Comparison of ENCODE assay signal across 6 cellular contexts in the genomic region with DNA sequence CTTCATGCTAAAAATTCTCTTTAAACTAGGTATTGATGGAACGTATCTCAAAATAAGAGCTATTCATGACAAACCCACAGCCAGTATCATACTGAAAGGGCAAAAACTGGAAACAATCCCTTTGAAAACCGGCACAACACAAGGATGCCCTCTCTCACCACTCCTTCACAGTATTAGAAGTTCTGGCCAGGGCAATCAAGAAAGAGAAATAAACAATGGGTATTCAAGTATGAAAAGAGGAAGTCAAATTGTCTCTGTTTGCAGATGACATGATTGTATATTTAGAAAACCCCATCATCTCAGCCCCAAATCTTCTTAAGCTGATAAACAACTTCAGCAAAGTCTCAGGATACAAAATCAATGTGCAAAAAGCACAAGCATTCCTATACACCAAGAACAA.
DNase-seq lines count a peak whose midpoint lies in the region; ATAC-seq, FAIRE-seq and TF ChIP-seq lines count a peak whose summit lies in the region.
"Not testable (repeated sequence)": the region's sequence is repeated elsewhere in the genome, so short reads cannot be mapped to it uniquely, and the experiment has no call there.

No MANE protein-coding gene starts in this region.

- POLR2A ChIA-PET in GM12878 (lab: Charles Lee), result not testable (repeated sequence)

- not testable (repeated sequence) for H3K9me3 Mint-ChIP-seq in IgD-negative memory B cell, naive B cell

- intact Hi-C loops in GM12878 (cut with micrococcal nuclease; ENCODE audit: unreplicated experiment), result not testable (repeated sequence)

- H3K79me2 ChIP-seq in DOHH2 (ENCODE audit: control insufficient read depth, low read length); GM12878 (ENCODE audit: control insufficient read depth, insufficient read depth, low read length): not testable (repeated sequence)

- not testable (repeated sequence) for H3K27me3 ChIP-seq in BLaER1; DOHH2 (ENCODE audit: control insufficient read depth, low read length); GM12878 (replicated peaks in 1 of 2; ENCODE audit: control insufficient read depth in 2 of 2, insufficient read depth in 2 of 2, low read length in 1 of 2)

- not testable (repeated sequence) for TF ChIP-seq POLR2A in GM12878 (IDR thresholded peaks at IDR 0.05; ENCODE audit: low read depth, low read length)

- H2AFZ ChIP-seq in GM12878 (ENCODE audit: control insufficient read depth, low read depth, low read length), result not testable (repeated sequence)

- RAD21 ChIA-PET in GM12878 (lab: Charles Lee; ENCODE audit: unreplicated experiment), result not testable (repeated sequence)

- not testable (repeated sequence) for H3K9ac ChIP-seq in BLaER1; GM12878 (ENCODE audit: control insufficient read depth, insufficient read depth, low read length)

- 0% methylated on average over 2 of the region's 2 CpGs for whole genome bisulfite sequencing in GM12878 (ENCODE audit: insufficient coverage, insufficient replicate concordance, low lambda C conversion rate, missing lambda C conversion rate)

- ATAC-seq in GM18868 (IDR thresholded peaks at IDR 0.05; ENCODE audit: unreplicated experiment) (peak; percentile 50), naive B cell (ENCODE audit: low read depth in 2 of 2) (peak; percentile 20 to 28)
- not testable (repeated sequence) for ATAC-seq in GM12878

- not testable (repeated sequence) for H3K9me3 ChIP-seq in BLaER1; DOHH2 (ENCODE audit: control insufficient read depth, insufficient read depth, low read length); GM12878 (replicated peaks; ENCODE audit: control insufficient read depth, insufficient read depth, low read length)

- in situ Hi-C loops in GM12878 (cut with MboI), result loop anchor here (10.0 kb wide), 1 partner anchor 373 kb away; no protein-coding TSS in a partner anchor

- not testable (repeated sequence) for H4K20me1 ChIP-seq in BLaER1; DOHH2 (ENCODE audit: control insufficient read depth, insufficient read depth, low read depth, low read length); GM12878 (ENCODE audit: control insufficient read depth, insufficient read depth)

- H3K9me2 ChIP-seq in DOHH2 (replicated peaks; ENCODE audit: control insufficient read depth, low read length), result not testable (repeated sequence)

- CTCF ChIA-PET in GM12878 (lab: Yijun Ruan, JAX), result not testable (repeated sequence)

- H3K4me3 Mint-ChIP-seq in IgD-negative memory B cell, result peak overlapping the region; percentile 13 to 77 (median 34)
- peak overlapping the region in 4 of 8 donors; percentile 11 to 55 (median 14) for H3K4me3 Mint-ChIP-seq in naive B cell

- not testable (repeated sequence) for H3K27me3 Mint-ChIP-seq in IgD-negative memory B cell, naive B cell

- SMC1A ChIA-PET in GM12878 (lab: Charles Lee; ENCODE audit: uncharacterized antibody, unreplicated experiment), result interaction anchor here (0.6 kb wide), 1 partner anchor 29 kb away, joined by 3 read pairs; no protein-coding TSS in a partner anchor

- not testable (repeated sequence) for H3K4me3 ChIP-seq in BLaER1; DOHH2 (ENCODE audit: low read length); GM12878

- DNase-seq in GM12878 (ENCODE audit: low read depth, low spot score); naive B cell: not testable (repeated sequence)

- H3K4me2 ChIP-seq in BLaER1 (peak overlapping the region; percentile 59), DOHH2 (ENCODE audit: low read length) (peak overlapping the region; percentile 39)
- H3K4me2 ChIP-seq in GM12878 (ENCODE audit: control insufficient read depth, insufficient read depth), result not testable (repeated sequence)

- H3K36me3 Mint-ChIP-seq in IgD-negative memory B cell, naive B cell: not testable (repeated sequence)

- not testable (repeated sequence) for BruUV-seq in GM12878 (replicated peaks; lab: Mats Ljungman, UMichigan)

- peaks cover 11% of the 10 kb centered on the region for H3K4me1 ChIP-seq in BLaER1
- peaks cover 13% of the 10 kb centered on the region for H3K4me1 ChIP-seq in DOHH2 (ENCODE audit: control insufficient read depth, low read length)
- not testable (repeated sequence) for H3K4me1 ChIP-seq in GM12878 (ENCODE audit: control insufficient read depth, insufficient read depth, low read length)

- 0 out of 2 replicates have a peak overlapping the region, but pooled peaks have one; percentile 6 for H3K27ac ChIP-seq in BLaER1
- not testable (repeated sequence) for H3K27ac ChIP-seq in DOHH2 (ENCODE audit: low read depth, low read length); GM12878 (ENCODE audit: control insufficient read depth, insufficient read depth)

- not testable (repeated sequence) for H3K36me3 ChIP-seq in BLaER1; DOHH2 (ENCODE audit: control insufficient read depth, low read length); GM12878 (ENCODE audit: control insufficient read depth in 2 of 2, insufficient read depth in 2 of 2, low read length in 1 of 2)

- FAIRE-seq in GM12878 (lab: Jason Lieb, UNC), result not testable (repeated sequence)

- not testable (repeated sequence) for TF ChIP-seq RAD21 in GM12878 (IDR thresholded peaks at IDR 0.05; ENCODE audit: insufficient read depth, low read depth, low read length)

- not testable (repeated sequence) for H3F3A ChIP-seq in DOHH2 (ENCODE audit: control insufficient read depth, insufficient read depth)

- not testable (repeated sequence) for TF ChIP-seq EP300 in GM12878 (IDR thresholded peaks at IDR 0.05; ENCODE audit: borderline replicate concordance in 1 of 2, control insufficient read depth in 1 of 2, low read depth in 2 of 2, low read length in 2 of 2)

- H3K27ac Mint-ChIP-seq in IgD-negative memory B cell, result peak overlapping the region; percentile 65 to 96 (median 67)
- H3K27ac Mint-ChIP-seq in naive B cell, result peak overlapping the region in 5 of 6 donors; percentile 37 to 78 (median 71)

- H3K4me1 Mint-ChIP-seq in IgD-negative memory B cell (peaks cover 21 to 43% (median 37%) of the 10 kb centered on the region in 3 donors), naive B cell (peaks cover 17 to 24% (median 18%) of the 10 kb centered on the region in 3 donors)

- TF ChIP-seq CTCF in DOHH2 (IDR thresholded peaks at IDR 0.05; ENCODE audit: low read depth, low read length, poor library complexity, severe bottlenecking); GM12878 (IDR thresholded peaks at IDR 0.05 in 2 of 3, conservative IDR thresholded peaks at IDR 0.05 in 1 of 3; ENCODE audit: control insufficient read depth in 2 of 3, extremely low read depth in 1 of 3, insufficient read depth in 1 of 3, low read depth in 3 of 3, low read length in 3 of 3): not testable (repeated sequence)

TF ChIP-seq in GM12878, 131 proteins besides CTCF, POLR2A, EP300 and RAD21:
- peak; percentile 54; the same call in 1 of the 2 replicates for TF ChIP-seq SPI1 (IDR thresholded peaks at IDR 0.05; ENCODE audit: borderline replicate concordance, insufficient read depth, low read depth, low read length)
